9 cellular contexts compared by ENCODE assay signal in genomic region chr3:4829031-4829394, GRCh38.
DNase-seq lines count a peak whose midpoint lies in the region; ATAC-seq and TF ChIP-seq lines count a peak whose summit lies in the region.
"Had no signal": no experiment of that assay in that cellular context is flagged by ENCODE, and none has a peak within 500 bp of the region (broad histone marks: within the 10 kb centered on the region; RNA-seq: fewer than 3 reads in every experiment).

No MANE protein-coding gene starts in this region.

- no peaks in the 10 kb centered on the region for H3K36me3 ChIP-seq in breast epithelium
- peaks cover 3 to 5% of the 10 kb centered on the region in 2 donors for H3K36me3 ChIP-seq in esophagus (ENCODE audit: control insufficient read depth in 2 of 2, insufficient read depth in 2 of 2, low read length in 1 of 2)
- no peaks in the 10 kb centered on the region for H3K36me3 ChIP-seq in uterus

- H3K36me3 Mint-ChIP-seq in MCF 10A (ENCODE audit: insufficient read depth, unreplicated experiment) = no peaks in the 10 kb centered on the region

- H3K27ac Mint-ChIP-seq in MCF 10A (ENCODE audit: low read depth, unreplicated experiment) = peak overlapping the region; percentile 28

- H3K4me1 Mint-ChIP-seq in MCF 10A (ENCODE audit: insufficient read depth, unreplicated experiment) = peaks cover 53% of the 10 kb centered on the region

- no peaks in the 10 kb centered on the region for H3K27me3 Mint-ChIP-seq in MCF 10A (ENCODE audit: insufficient read depth, unreplicated experiment)

- H3K4me1 ChIP-seq in breast epithelium (peaks cover 0 to 10% of the 10 kb centered on the region in 2 donors), esophagus (ENCODE audit: control insufficient read depth in 2 of 2, insufficient read depth in 2 of 2, low read length in 1 of 2) (peaks cover 0 to 21% of the 10 kb centered on the region in 2 donors), uterus (peaks cover 4 to 21% of the 10 kb centered on the region in 2 donors)

- TF ChIP-seq CTCF in MCF 10A (IDR thresholded peaks at IDR 0.05; ENCODE audit: unreplicated experiment) = no peak
- no peak for TF ChIP-seq CTCF in breast epithelium (IDR thresholded peaks at IDR 0.05)
- no peak for TF ChIP-seq CTCF in uterus (IDR thresholded peaks at IDR 0.05)

- intact Hi-C loops in MCF 10A (cut with micrococcal nuclease) (loop anchor here (5.0 kb wide), 2 partner anchors 87 to 107 kb away; no protein-coding TSS in a partner anchor), breast epithelium (cut with DNase I; ENCODE audit: low total_unique reads) (no loop called here), uterus (cut with DNase I; ENCODE audit: low total_unique reads) (no loop called here)

- H3K9me3 Mint-ChIP-seq in MCF 10A (ENCODE audit: unreplicated experiment) = no peaks in the 10 kb centered on the region

- CTCF ChIA-PET in MCF 10A (lab: Yijun Ruan, JAX) = interaction anchor here (0.8 to 1.0 kb wide), 2 partner anchors 10 to 108 kb away, joined by 3 to 4 read pairs; no protein-coding TSS in a partner anchor

- no peak overlapping the region for H3K27ac ChIP-seq in breast epithelium
- H3K27ac ChIP-seq in esophagus (ENCODE audit: low read depth in 2 of 2, low read length in 1 of 2) = peak overlapping the region; percentile 87 to 96
- peak overlapping the region; percentile 1 to 32 for H3K27ac ChIP-seq in uterus

- no peak overlapping the region for H3K4me3 Mint-ChIP-seq in MCF 10A (ENCODE audit: unreplicated experiment)

- no peak for TF ChIP-seq POLR2A in breast epithelium (IDR thresholded peaks at IDR 0.05)
- TF ChIP-seq POLR2A in uterus (IDR thresholded peaks at IDR 0.05) = no peak

- no peaks in the 10 kb centered on the region for H3K9me3 ChIP-seq in breast epithelium
- H3K9me3 ChIP-seq in esophagus (ENCODE audit: control insufficient read depth in 2 of 2, insufficient read depth in 1 of 2, low read depth in 1 of 2, low read length in 1 of 2) = no peaks in the 10 kb centered on the region
- H3K9me3 ChIP-seq in uterus = no peaks in the 10 kb centered on the region

- BruUV-seq in MCF 10A (replicated peaks; lab: Mats Ljungman, UMichigan) = no TSS peak

- POLR2A ChIA-PET in MCF 10A (lab: Yijun Ruan, JAX) = interaction anchor here (1.1 to 1.9 kb wide), 3 partner anchors 11 to 154 kb away, joined by 3 to 10 read pairs (median 3); no protein-coding TSS in a partner anchor

- DNase-seq in MCF 10A (ENCODE audit: unreplicated experiment) (peak; percentile 11), breast epithelium (ENCODE audit: low spot score in 2 of 2) (no peak), NCI-H69 (lab: John Stamatoyannopoulos, UW) (peak; percentile 3), uterus (no peak)
- DNase-seq: activated CD4-positive, alpha-beta T cell treated with anti-CD3 and anti-CD28 coated beads for 48 hours had no signal

- ATAC-seq in GM19328 (IDR thresholded peaks at IDR 0.05; ENCODE audit: unreplicated experiment) (no peak), HG03378 (IDR thresholded peaks at IDR 0.05; ENCODE audit: unreplicated experiment) (no peak), GM21528 (IDR thresholded peaks at IDR 0.05; ENCODE audit: low FRiP score, unreplicated experiment) (no peak)

- H3K4me3 ChIP-seq in breast epithelium (no peak overlapping the region), esophagus (ENCODE audit: low read depth in 1 of 2, low read length in 2 of 2) (no peak overlapping the region), uterus (no peak overlapping the region)

- 69 to 90% methylated on average over 1 of the region's 1 CpG for WGBS in esophagus, 2 donors

- H3K27me3 ChIP-seq in breast epithelium (no peaks in the 10 kb centered on the region), esophagus (ENCODE audit: control insufficient read depth in 1 of 2, insufficient read depth in 2 of 2, low read length in 2 of 2) (no peaks in the 10 kb centered on the region), uterus (no peaks in the 10 kb centered on the region)

Comparison
In these comparisons a context has a peak if more than half of its experiments do, and no peak if none do; other contexts are left out.
1. DNase-seq: peak in MCF 10A (single experiment) and NCI-H69 (single experiment); none in breast epithelium (0 of 2) and uterus (0 of 2).
2. H3K27ac ChIP-seq: peak in esophagus (2 of 2) and uterus (2 of 2); none in breast epithelium (0 of 2).